ENCODE assay signal across 26 cellular contexts in genomic region chr4:128636906-128637305, GRCh38.
A peak's percentile ranks its signal among the peaks of the same experiment; 100 is the strongest.
DNase-seq lines count a peak whose midpoint lies in the region; ATAC-seq, FAIRE-seq and TF ChIP-seq lines count a peak whose summit lies in the region.
"Had no signal": no experiment of that assay in that cellular context is flagged by ENCODE, and none has a peak within 500 bp of the region (broad histone marks: within the 10 kb centered on the region; RNA-seq: fewer than 3 reads in every experiment).

No MANE protein-coding gene starts in this region.

- H3K36me3 ChIP-seq in right atrium auricular region = no peaks in the 10 kb centered on the region
- H3K36me3 ChIP-seq: BLaER1 treated with 17β-estradiol and CSF1 and Interleukin-3, amounts not matched to agents 10 nM and 100 nM; SJCRH30 had no signal

- H3K27ac ChIP-seq in right atrium auricular region = peak overlapping the region; percentile 80 to 87
- H3K27ac ChIP-seq: BLaER1 treated with 17β-estradiol and CSF1 and Interleukin-3, amounts not matched to agents 10 nM and 100 nM; GM23248; PC-9; SJCRH30 had no signal

- H3K4me1 ChIP-seq in right atrium auricular region = peaks cover 0 to 13% of the 10 kb centered on the region in 2 donors
- H3K4me1 ChIP-seq: BLaER1 treated with 17β-estradiol and CSF1 and Interleukin-3, amounts not matched to agents 10 nM and 100 nM had no signal

- H3K36me3 Mint-ChIP-seq in WTC11 = 0 out of 2 replicates have a peak, but pooled peaks cover 3% of the 10 kb centered on the region
- peaks cover 5% of the 10 kb centered on the region for H3K36me3 Mint-ChIP-seq in natural killer cell

- H3K27me3 Mint-ChIP-seq in WTC11 (ENCODE audit: low read depth) (no peaks in the 10 kb centered on the region), natural killer cell (ENCODE audit: low read depth in 2 of 2) (peaks cover 0 to 12% of the 10 kb centered on the region in 2 donors)
- H3K27me3 Mint-ChIP-seq: CD4-positive, alpha-beta T cell had no signal

- FAIRE-seq in islet of Langerhans (lab: Jason Lieb, UNC) = peak; percentile 51
- FAIRE-seq: A204.1, HepG2 had no signal

- TF ChIP-seq CTCF in right atrium auricular region (IDR thresholded peaks at IDR 0.05) = no peak
- TF ChIP-seq CTCF in WTC11 (IDR thresholded peaks at IDR 0.05) = no peak
- no peak for TF ChIP-seq CTCF in natural killer cell (IDR thresholded peaks at IDR 0.05)

- H3K9me3 Mint-ChIP-seq in WTC11 (no peaks in the 10 kb centered on the region), natural killer cell (no peaks in the 10 kb centered on the region)
- H3K9me3 Mint-ChIP-seq: CD4-positive, alpha-beta T cell had no signal

- no peak for DNase-seq in right atrium auricular region (ENCODE audit: low spot score)
- no peak for DNase-seq in left ventricle myocardium superior
- DNase-seq in WTC11 (ENCODE audit: low spot score) = no peak
- no peak for DNase-seq in GF-D8 (lab: John Stamatoyannopoulos, UW)
- no peak for DNase-seq in natural killer cell
- no peak for DNase-seq in HPDE6-E6E7 (ENCODE audit: extremely low spot score)
- DNase-seq: AML-193; CD4-positive, alpha-beta T cell; COR-L47; DMS53; HCEC 1CT; Karpas-422; NCI-H1092 treated with DMSO at 0.1 percent for 48 hours; NCI-H146; NCI-H2029; NCI-H446; NCI-H524 treated with DMSO at 0.1 percent for 48 hours; NCI-H82; PC-9 had no signal

- intact Hi-C loops in left ventricle myocardium superior (cut with micrococcal nuclease) (no loop called here), natural killer cell (cut with micrococcal nuclease) (no loop called here)

- no peaks in the 10 kb centered on the region for H3K27me3 ChIP-seq in right atrium auricular region
- H3K27me3 ChIP-seq: BLaER1 treated with 17β-estradiol and CSF1 and Interleukin-3, amounts not matched to agents 10 nM and 100 nM; SJCRH30 had no signal

- H3K9me3 ChIP-seq in right atrium auricular region = no peaks in the 10 kb centered on the region
- H3K9me3 ChIP-seq: BLaER1 treated with 17β-estradiol and CSF1 and Interleukin-3, amounts not matched to agents 10 nM and 100 nM; SJCRH30 had no signal

- H3K4me1 Mint-ChIP-seq in WTC11 (peaks cover 50% of the 10 kb centered on the region), natural killer cell (peaks cover 13 to 14% of the 10 kb centered on the region in 2 donors)

- H3K27ac Mint-ChIP-seq in WTC11 (peak overlapping the region; percentile 79), natural killer cell (no peak overlapping the region)
- H3K27ac Mint-ChIP-seq: CD4-positive, alpha-beta T cell had no signal

- ATAC-seq in left ventricle myocardium superior (no peak), WTC11 (peak; percentile 40; the same call in 1 of the 2 replicates), natural killer cell (no peak)
- ATAC-seq: HepG2, SK-N-SH treated with all-trans-retinoic acid at 6 μM for 48 hours had no signal

- CTCF ChIA-PET in WTC11 (lab: Charles Lee) = interaction anchor here (1.5 kb wide), 1 partner anchor 158 kb away, joined by 3 read pairs; no protein-coding TSS in a partner anchor

- H3K4me3 Mint-ChIP-seq in WTC11 (no peak overlapping the region), natural killer cell (no peak overlapping the region)
- H3K4me3 Mint-ChIP-seq: CD4-positive, alpha-beta T cell had no signal

- POLR2A ChIA-PET in WTC11 (lab: Charles Lee) = no interaction called here

- no peak overlapping the region for H3K4me3 ChIP-seq in right atrium auricular region
- H3K4me3 ChIP-seq: BLaER1 treated with 17β-estradiol and CSF1 and Interleukin-3, amounts not matched to agents 10 nM and 100 nM; GM23248; PC-9; SJCRH30 had no signal

TF ChIP-seq in WTC11, 78 proteins besides CTCF, POLR2A, EP300 and RAD21:
- TF ChIP-seq USF2 (CRISPR knock-in tag; IDR thresholded peaks at IDR 0.05) (peak; percentile 78), SMAD3 (CRISPR knock-in tag; IDR thresholded peaks at IDR 0.05; ENCODE audit: borderline replicate concordance) (no peak), ZNF671 (CRISPR knock-in tag; IDR thresholded peaks at IDR 0.05) (no peak), ZNF121 (CRISPR knock-in tag; IDR thresholded peaks at IDR 0.05) (no peak), ETV6 (CRISPR knock-in tag; IDR thresholded peaks at IDR 0.05) (no peak), USF1 (CRISPR knock-in tag; IDR thresholded peaks at IDR 0.05) (peak; percentile 67), ZBTB43 (CRISPR knock-in tag; IDR thresholded peaks at IDR 0.05) (no peak), E2F4 (CRISPR knock-in tag; IDR thresholded peaks at IDR 0.05; ENCODE audit: borderline replicate concordance, low read depth) (no peak), E2F5 (CRISPR knock-in tag; IDR thresholded peaks at IDR 0.05) (no peak), TEAD1 (CRISPR knock-in tag; IDR thresholded peaks at IDR 0.05) (peak; percentile 77; the same call in 1 of the 2 replicates), ZNF281 (CRISPR knock-in tag; IDR thresholded peaks at IDR 0.05) (no peak), ZSCAN18 (CRISPR knock-in tag; IDR thresholded peaks at IDR 0.05) (no peak)
